ENCODE assay signal across 32 cellular contexts in genomic region chr21:15132781-15133180, GRCh38.
DNase-seq lines count a peak whose midpoint lies in the region; ATAC-seq and TF ChIP-seq lines count a peak whose summit lies in the region.
"Had no signal": no experiment of that assay in that cellular context is flagged by ENCODE, and none has a peak within 500 bp of the region (broad histone marks: within the 10 kb centered on the region; RNA-seq: fewer than 3 reads in every experiment).

No MANE protein-coding gene starts in this region.

- H4K8ac ChIP-seq in trophoblast cell (ENCODE audit: low read depth, low read length), result no peak overlapping the region

- H2BK5ac ChIP-seq in trophoblast cell (ENCODE audit: low read depth, low read length, poor library complexity), result no peak overlapping the region

- H3K36me3 Mint-ChIP-seq in chondrocyte (ENCODE audit: low read depth), result no peaks in the 10 kb centered on the region
- H3K36me3 Mint-ChIP-seq: CD14-positive monocyte; CD4-positive, alpha-beta memory T cell; CD4-positive, CD25-positive, alpha-beta regulatory T cell; CD8-positive, alpha-beta T cell had no signal

- H4K91ac ChIP-seq in trophoblast cell (ENCODE audit: low read depth, low read length), result no peak overlapping the region

- no peak overlapping the region for H3K4me3 Mint-ChIP-seq in chondrocyte (ENCODE audit: unreplicated experiment)
- H3K4me3 Mint-ChIP-seq: B cell; CD14-positive monocyte; CD4-positive, alpha-beta memory T cell; CD4-positive, alpha-beta T cell; CD4-positive, CD25-positive, alpha-beta regulatory T cell; CD8-positive, alpha-beta memory T cell; CD8-positive, alpha-beta T cell had no signal

- no peak overlapping the region for H3K4me3 ChIP-seq in esophagus (ENCODE audit: low read depth in 1 of 2, low read length in 2 of 2)
- no peak overlapping the region for H3K4me3 ChIP-seq in trophoblast cell (ENCODE audit: low read depth, low read length)
- H3K4me3 ChIP-seq: A549; BLaER1; BLaER1 treated with 17β-estradiol and CSF1 and Interleukin-3, amounts not matched to agents 10 nM and 100 nM had no signal

- H3K14ac ChIP-seq in trophoblast cell (ENCODE audit: low read length), result no peak overlapping the region

- H3K36me3 ChIP-seq in esophagus (ENCODE audit: control insufficient read depth in 2 of 2, insufficient read depth in 2 of 2, low read length in 1 of 2) (no peaks in the 10 kb centered on the region), trophoblast cell (ENCODE audit: control insufficient read depth in 1 of 2, insufficient read depth in 2 of 2, low read length in 2 of 2) (no peaks in the 10 kb centered on the region)
- H3K36me3 ChIP-seq: BE2C; BLaER1; BLaER1 treated with 17β-estradiol and CSF1 and Interleukin-3, amounts not matched to agents 10 nM and 100 nM had no signal

- no peaks in the 10 kb centered on the region for H3K79me2 ChIP-seq in trophoblast cell (ENCODE audit: control insufficient read depth, insufficient read depth, low read length, poor library complexity)

- H2BK120ac ChIP-seq in trophoblast cell (ENCODE audit: insufficient read depth, low read length, poor library complexity), result no peak overlapping the region

- H3K79me1 ChIP-seq in trophoblast cell (ENCODE audit: low read length), result no peaks in the 10 kb centered on the region

- no peak overlapping the region for H3K23ac ChIP-seq in trophoblast cell (ENCODE audit: low read length)

- 88 to 95% methylated on average over 7 of the region's 7 CpGs for WGBS in esophagus, 2 donors
- no CpG with 5 or more reads among the region's 7 CpGs for WGBS in trophoblast cell (ENCODE audit: extremely low coverage, insufficient coverage, insufficient read length)

- no peaks in the 10 kb centered on the region for H3K4me1 ChIP-seq in esophagus (ENCODE audit: control insufficient read depth in 2 of 2, insufficient read depth in 2 of 2, low read length in 1 of 2)
- H3K4me1 ChIP-seq in trophoblast cell (ENCODE audit: control insufficient read depth in 1 of 2, insufficient read depth in 2 of 2, low read length in 2 of 2), result no peaks in the 10 kb centered on the region
- H3K4me1 ChIP-seq: A549 had no signal

- H2BK12ac ChIP-seq in trophoblast cell (ENCODE audit: low read length), result no peak overlapping the region

- H3K18ac ChIP-seq in trophoblast cell (ENCODE audit: low read length), result no peak overlapping the region

- H4K12ac ChIP-seq in trophoblast cell (ENCODE audit: low read depth, low read length), result no peak overlapping the region

- no peaks in the 10 kb centered on the region for H3K9me3 Mint-ChIP-seq in chondrocyte (ENCODE audit: low read depth)
- H3K9me3 Mint-ChIP-seq: CD4-positive, alpha-beta memory T cell; CD4-positive, alpha-beta T cell; CD8-positive, alpha-beta T cell had no signal

- H3K9me3 ChIP-seq in esophagus (ENCODE audit: control insufficient read depth in 2 of 2, insufficient read depth in 1 of 2, low read depth in 1 of 2, low read length in 1 of 2), result no peaks in the 10 kb centered on the region
- H3K9me3 ChIP-seq in trophoblast cell (ENCODE audit: insufficient read depth, low read depth, low read length), result no peaks in the 10 kb centered on the region
- H3K9me3 ChIP-seq: BE2C had no signal

- no peak overlapping the region for H2AK5ac ChIP-seq in trophoblast cell (ENCODE audit: low read length)

- H3K27me3 Mint-ChIP-seq in chondrocyte (ENCODE audit: low read depth), result peaks cover under 1% of the 10 kb centered on the region
- H3K27me3 Mint-ChIP-seq: CD4-positive, alpha-beta T cell had no signal

- peak overlapping the region; percentile 33 to 46 for H3K27ac ChIP-seq in esophagus (ENCODE audit: low read depth in 2 of 2, low read length in 1 of 2)
- no peak overlapping the region for H3K27ac ChIP-seq in trophoblast cell (ENCODE audit: low read depth, low read length)
- H3K27ac ChIP-seq: 22Rv1; A549; BLaER1; BLaER1 treated with 17β-estradiol and CSF1 and Interleukin-3, amounts not matched to agents 10 nM and 100 nM; C4-2B had no signal

- ATAC-seq in esophagus mucosa, result peak; percentile 27
- ATAC-seq: A549; CD8-positive, alpha-beta T cell had no signal

- H3K4me1 Mint-ChIP-seq in chondrocyte (ENCODE audit: low read depth), result no peaks in the 10 kb centered on the region
- H3K4me1 Mint-ChIP-seq: CD4-positive, alpha-beta memory T cell; CD4-positive, CD25-positive, alpha-beta regulatory T cell; CD8-positive, alpha-beta memory T cell had no signal

- H3K4ac ChIP-seq in trophoblast cell (ENCODE audit: low read depth, low read length), result no peak overlapping the region

- DNase-seq in trophoblast cell (peak; percentile 56 to 94), SIG-M5 treated with dmso at 0.1 percent for 504 hours (lab: John Stamatoyannopoulos, UW; ENCODE audit: unreplicated experiment) (no peak), ACHN (no peak), chondrocyte (ENCODE audit: low spot score) (no peak)
- DNase-seq: 8988T; AML-193; BE2C; C1 segment of cervical spinal cord; Caco-2; Calu3; CD4-positive, alpha-beta memory T cell; CD4-positive, alpha-beta T cell; CD4-positive, CD25-positive, alpha-beta regulatory T cell; CD8-positive, alpha-beta memory T cell; CD8-positive, alpha-beta T cell; COR-L47; DMS 273 treated with DMSO at 0.1 percent for 48 hours; DMS153; DMS53; DMS79; DMS79 treated with DMSO at 0.1 percent for 48 hours; DND-41; EL had no signal

- no peak overlapping the region for H3K4me2 ChIP-seq in trophoblast cell (ENCODE audit: low read length)
- H3K4me2 ChIP-seq: A549, BLaER1 had no signal

- no peaks in the 10 kb centered on the region for H3K27me3 ChIP-seq in esophagus (ENCODE audit: control insufficient read depth in 1 of 2, insufficient read depth in 2 of 2, low read length in 2 of 2)
- no peaks in the 10 kb centered on the region for H3K27me3 ChIP-seq in trophoblast cell (ENCODE audit: insufficient read depth, low read length)
- H3K27me3 ChIP-seq: BE2C; BLaER1; BLaER1 treated with 17β-estradiol and CSF1 and Interleukin-3, amounts not matched to agents 10 nM and 100 nM had no signal

- in situ Hi-C loops in ACHN (cut with HindIII; ENCODE audit: low pct_ligation_motif_present, low pct_unique_long_range_greater_than_20kb, low sequenced_read_pairs), result no loop called here

- TF ChIP-seq CTCF in chondrocyte (IDR thresholded peaks at IDR 0.05), result no peak

- no peak overlapping the region for H2AFZ ChIP-seq in trophoblast cell (ENCODE audit: insufficient read depth, low read length, poor library complexity)

- no peak overlapping the region for H3K9ac ChIP-seq in trophoblast cell (ENCODE audit: low read length)
- H3K9ac ChIP-seq: BLaER1; BLaER1 treated with 17β-estradiol and CSF1 and Interleukin-3, amounts not matched to agents 10 nM and 100 nM had no signal

- H3K27ac Mint-ChIP-seq in chondrocyte (ENCODE audit: unreplicated experiment), result no peak overlapping the region
- H3K27ac Mint-ChIP-seq: B cell; CD14-positive monocyte; CD4-positive, alpha-beta memory T cell; CD4-positive, alpha-beta T cell; CD4-positive, CD25-positive, alpha-beta regulatory T cell; CD8-positive, alpha-beta memory T cell; CD8-positive, alpha-beta T cell had no signal

Comparison
In these comparisons a context has a peak if more than half of its experiments do, and no peak if none do; other contexts are left out.
1. DNase-seq: peak in trophoblast cell (2 of 2); none in SIG-M5 treated with dmso at 0.1 percent for 504 hours (single experiment), ACHN (single experiment) and chondrocyte (single experiment).